Comparison of ENCODE assay signal across 9 cellular contexts in genomic region chr10:24953350-24954074, GRCh38. TPM values are rescaled to one million over a fixed set of nuclear protein-coding genes. Genes with fewer than 3 reads are reported as not detected.
A peak's percentile ranks its signal among the peaks of the same experiment; 100 is the strongest.
DNase-seq lines count a peak whose midpoint lies in the region; ATAC-seq and TF ChIP-seq lines count a peak whose summit lies in the region.
"Had no signal": no experiment of that assay in that cellular context is flagged by ENCODE, and none has a peak within 500 bp of the region (broad histone marks: within the 10 kb centered on the region; RNA-seq: fewer than 3 reads in every experiment).

No MANE protein-coding gene starts in this region.

- no peak overlapping the region for H2AFZ ChIP-seq in H9 (ENCODE audit: low read length)

- peaks cover 7% of the 10 kb centered on the region for H3K4me1 ChIP-seq in H9 (ENCODE audit: insufficient read depth, low read length)

- H3K36me3 Mint-ChIP-seq in H9 (ENCODE audit: insufficient read depth in 1 of 3, low read depth in 3 of 3): peaks cover 0 to 2% (median 0%) of the 10 kb centered on the region in 3 experiments; a peak in 1 of 7 replicates
- H3K36me3 Mint-ChIP-seq in activated T-helper 1 cell treated with anti-CD3 and anti-CD28 coated beads, Interleukin-12 subunit alpha, Interleukin-12 subunit beta, Interleukin-2, Interleukin-4 antibody, amounts not matched to agents 30 ng/mL and 10 ng/mL and 1 ng/mL, durations not matched to agents 14 hours and 24 hours and 36 hours (ENCODE audit: low read depth): no peaks in the 10 kb centered on the region

- H2AK5ac ChIP-seq in H9 (ENCODE audit: insufficient read length, low read length): no peak overlapping the region

- H3K27me3 Mint-ChIP-seq in H9 (ENCODE audit: low read depth): no peaks in the 10 kb centered on the region
- H3K27me3 Mint-ChIP-seq in activated T-helper 1 cell treated with anti-CD3 and anti-CD28 coated beads, Interleukin-12 subunit alpha, Interleukin-12 subunit beta, Interleukin-2, Interleukin-4 antibody, amounts not matched to agents 30 ng/mL and 10 ng/mL and 1 ng/mL, durations not matched to agents 14 hours and 24 hours and 36 hours (ENCODE audit: insufficient read depth): no peaks in the 10 kb centered on the region

- no peak overlapping the region for H2BK120ac ChIP-seq in H9 (ENCODE audit: low read depth, low read length, poor library complexity, severe bottlenecking)

- H3K9ac ChIP-seq in H9 (ENCODE audit: extremely low read depth, insufficient read length, low read length): peak overlapping the region; percentile 88

- H2BK15ac ChIP-seq in H9 (ENCODE audit: low read depth, low read length): no peak overlapping the region

- no peak overlapping the region for H3K4ac ChIP-seq in H9 (ENCODE audit: low read depth, low read length)

- ATAC-seq in left cardiac atrium: peak; percentile 23 to 24
- ATAC-seq in HG03571 (IDR thresholded peaks at IDR 0.05; ENCODE audit: unreplicated experiment): no peak

- H2BK12ac ChIP-seq in H9 (ENCODE audit: insufficient read length, low read depth, low read length): no peak overlapping the region

- H3K79me2 ChIP-seq in H9 (ENCODE audit: insufficient read depth, low read length): no peaks in the 10 kb centered on the region

- WGBS in H9 (ENCODE audit: extremely low coverage, insufficient read length, low lambda C conversion rate): no CpG with 5 or more reads among the region's 17 CpGs

- DNase-seq in H9 (no peak), left cardiac atrium (peak; percentile 32), NCI-H2081 (lab: John Stamatoyannopoulos, UW) (no peak), GM19238 (ENCODE audit: insufficient read length, low spot score) (no peak), islet precursor cell (no peak)
- no peak for DNase-seq in activated T-helper 1 cell treated with anti-CD3 and anti-CD28 coated beads, Interleukin-12 subunit alpha, Interleukin-12 subunit beta, Interleukin-2, Interleukin-4 antibody, amounts not matched to agents 30 ng/mL and 10 ng/mL and 1 ng/mL, durations not matched to agents 14 hours and 24 hours and 36 hours (ENCODE audit: low spot score)

- no peak overlapping the region for H4K5ac ChIP-seq in H9 (ENCODE audit: insufficient read length, low read depth, low read length)

- peaks cover 13% of the 10 kb centered on the region for H3K23me2 ChIP-seq in H9 (ENCODE audit: insufficient read length, low read depth, low read length, poor library complexity, severe bottlenecking)

- H3K9me3 ChIP-seq in H9 (ENCODE audit: control insufficient read depth, low read depth, low read length): no peaks in the 10 kb centered on the region

- H3K27ac Mint-ChIP-seq in H9: peak overlapping the region; percentile 93 to 97 (median 95)
- H3K27ac Mint-ChIP-seq in activated T-helper 1 cell treated with anti-CD3 and anti-CD28 coated beads, Interleukin-12 subunit alpha, Interleukin-12 subunit beta, Interleukin-2, Interleukin-4 antibody, amounts not matched to agents 30 ng/mL and 10 ng/mL and 1 ng/mL, durations not matched to agents 14 hours and 24 hours and 36 hours: no peak overlapping the region

- H3K4me1 Mint-ChIP-seq in H9: peaks cover 32 to 42% of the 10 kb centered on the region in 2 experiments
- peaks cover 16% of the 10 kb centered on the region for H3K4me1 Mint-ChIP-seq in activated T-helper 1 cell treated with anti-CD3 and anti-CD28 coated beads, Interleukin-12 subunit alpha, Interleukin-12 subunit beta, Interleukin-2, Interleukin-4 antibody, amounts not matched to agents 30 ng/mL and 10 ng/mL and 1 ng/mL, durations not matched to agents 14 hours and 24 hours and 36 hours (ENCODE audit: low read depth)

- H3K4me3 Mint-ChIP-seq in H9: peak overlapping the region; percentile 84 to 91
- H3K4me3 Mint-ChIP-seq in activated T-helper 1 cell treated with anti-CD3 and anti-CD28 coated beads, Interleukin-12 subunit alpha, Interleukin-12 subunit beta, Interleukin-2, Interleukin-4 antibody, amounts not matched to agents 30 ng/mL and 10 ng/mL and 1 ng/mL, durations not matched to agents 14 hours and 24 hours and 36 hours: peak overlapping the region; percentile 79

- no peak overlapping the region for H3K56ac ChIP-seq in H9 (ENCODE audit: insufficient read length, low read depth, low read length)

- H4K91ac ChIP-seq in H9 (ENCODE audit: insufficient read length, low read depth, low read length): no peak overlapping the region

- no peak for TF ChIP-seq CTCF in H9 (conservative IDR thresholded peaks at IDR 0.05)

- no peak overlapping the region for H4K8ac ChIP-seq in H9 (replicated peaks; ENCODE audit: insufficient read length, low read depth, low read length)

- no peak overlapping the region for H2BK5ac ChIP-seq in H9 (ENCODE audit: insufficient read length, low read length)

- H3K4me2 ChIP-seq in H9 (ENCODE audit: insufficient read depth, insufficient read length, low read length): peak overlapping the region; percentile 36

- no peak overlapping the region for H3K23ac ChIP-seq in H9 (ENCODE audit: insufficient read length, low read depth, low read length)

- no peaks in the 10 kb centered on the region for H4K20me1 ChIP-seq in H9 (ENCODE audit: control insufficient read depth, insufficient read depth, insufficient read length)

- no peaks in the 10 kb centered on the region for H3K79me1 ChIP-seq in H9 (ENCODE audit: insufficient read depth, low read depth, low read length, poor library complexity, severe bottlenecking)

- H3K4me3 ChIP-seq in skin epidermis: peak overlapping the region in 4 of 7 experiments; percentile 56 to 64 (median 62)

- no peak overlapping the region for H3T11ph ChIP-seq in H9 (ENCODE audit: low read length)

- H2BK20ac ChIP-seq in H9 (ENCODE audit: low read depth, low read length, poor library complexity, severe bottlenecking): no peak overlapping the region

- H3K27me3 ChIP-seq in H9 (ENCODE audit: insufficient read depth, low read length): no peaks in the 10 kb centered on the region

- H3K27ac ChIP-seq in H9 (ENCODE audit: insufficient read length, low read depth, low read length): no peak overlapping the region
- peak overlapping the region in 20 of 21 experiments; percentile 73 to 97 (median 88) for H3K27ac ChIP-seq in skin epidermis
- H3K27ac ChIP-seq: HL-60 had no signal

- H3K9me3 Mint-ChIP-seq in H9: no peaks in the 10 kb centered on the region; a peak in 3 of 5 replicates
- no peaks in the 10 kb centered on the region for H3K9me3 Mint-ChIP-seq in activated T-helper 1 cell treated with anti-CD3 and anti-CD28 coated beads, Interleukin-12 subunit alpha, Interleukin-12 subunit beta, Interleukin-2, Interleukin-4 antibody, amounts not matched to agents 30 ng/mL and 10 ng/mL and 1 ng/mL, durations not matched to agents 14 hours and 24 hours and 36 hours

- intact Hi-C loops in activated T-helper 1 cell treated with anti-CD3 and anti-CD28 coated beads, Interleukin-12 subunit alpha, Interleukin-12 subunit beta, Interleukin-2, Interleukin-4 antibody, amounts not matched to agents 30 ng/mL and 10 ng/mL and 1 ng/mL, durations not matched to agents 14 hours and 24 hours and 36 hours (cut with micrococcal nuclease): loop anchor here (1.0 to 10.0 kb wide), 4 partner anchors 51 to 311 kb away; no protein-coding TSS in a partner anchor
- intact Hi-C loops in left cardiac atrium (cut with DNase I): loop anchor here in 1 of 2 donors (10.0 kb wide), 1 partner anchor 229 kb away; the partner anchor contains the start of gene ARHGAP21

- peak overlapping the region; percentile 58 for H3K18ac ChIP-seq in H9 (ENCODE audit: insufficient read length, low read depth, low read length)

- H3K14ac ChIP-seq in H9 (ENCODE audit: insufficient read depth, low read length): no peak overlapping the region; the same call in 1 of the 2 replicates

RNA-seq across cellular contexts. Expression of gene PRTFDC1, which starts 1.1 kb away (rescaled TPM):
- total RNA-seq in H9 (2021): 6.8 and 7.5 TPM in 2 replicates
- 0.32 and 0.57 TPM in 2 replicates for total RNA-seq in activated T-helper 1 cell treated with anti-CD3 and anti-CD28 coated beads, Interleukin-12 subunit alpha, Interleukin-12 subunit beta, Interleukin-2, Interleukin-4 antibody, amounts not matched to agents 30 ng/mL and 10 ng/mL and 1 ng/mL, durations not matched to agents 14 hours and 24 hours and 36 hours
- total RNA-seq in left cardiac atrium: 1 to 10 TPM; 6.3 to 6.6 TPM
